ENCODE assay signal across 9 cellular contexts in genomic region chrX:49840679-49841078, GRCh38. TPM values are rescaled to one million over a fixed set of nuclear protein-coding genes. Genes with fewer than 3 reads are reported as not detected.
DNase-seq lines count a peak whose midpoint lies in the region; ATAC-seq lines count a peak whose summit lies in the region.
"Had no signal": no experiment of that assay in that cellular context is flagged by ENCODE, and none has a peak within 500 bp of the region (broad histone marks: within the 10 kb centered on the region; RNA-seq: fewer than 3 reads in every experiment).

No MANE protein-coding gene starts in this region.

- intact Hi-C loops in sciatic nerve (cut with DNase I) = no loop called here

- no peak overlapping the region for H3K4me3 Mint-ChIP-seq in activated naive CD8-positive, alpha-beta T cell treated with anti-CD3 and anti-CD28 coated beads, Interleukin-2, amount 10 ng/mL, durations not matched to agents 7 days and 5 days
- H3K4me3 Mint-ChIP-seq: B cell had no signal

- no peaks in the 10 kb centered on the region for H3K4me1 Mint-ChIP-seq in activated naive CD8-positive, alpha-beta T cell treated with anti-CD3 and anti-CD28 coated beads, Interleukin-2, amount 10 ng/mL, durations not matched to agents 7 days and 5 days
- H3K4me1 Mint-ChIP-seq: B cell had no signal

- DNase-seq in SIG-M5 treated with dmso at 0.1 percent for 504 hours (lab: John Stamatoyannopoulos, UW; ENCODE audit: unreplicated experiment) = peak; percentile 16
- DNase-seq in SIG-M5 (lab: John Stamatoyannopoulos, UW) = no peak
- peak; percentile 18 for DNase-seq in LoVo (ENCODE audit: low spot score)
- DNase-seq in RPMI8226 = peak; percentile 52
- DNase-seq in activated naive CD8-positive, alpha-beta T cell treated with anti-CD3 and anti-CD28 coated beads, Interleukin-2, amount 10 ng/mL, durations not matched to agents 7 days and 5 days = no peak
- DNase-seq in hepatic stellate cell (ENCODE audit: low spot score) = peak; percentile 16
- DNase-seq in sciatic nerve (ENCODE audit: low spot score) = peak; percentile 60

- no peaks in the 10 kb centered on the region for H3K27me3 Mint-ChIP-seq in activated naive CD8-positive, alpha-beta T cell treated with anti-CD3 and anti-CD28 coated beads, Interleukin-2, amount 10 ng/mL, durations not matched to agents 7 days and 5 days
- H3K27me3 Mint-ChIP-seq: B cell had no signal

- H3K36me3 Mint-ChIP-seq in activated naive CD8-positive, alpha-beta T cell treated with anti-CD3 and anti-CD28 coated beads, Interleukin-2, amount 10 ng/mL, durations not matched to agents 7 days and 5 days = no peaks in the 10 kb centered on the region

- H3K27ac Mint-ChIP-seq in activated naive CD8-positive, alpha-beta T cell treated with anti-CD3 and anti-CD28 coated beads, Interleukin-2, amount 10 ng/mL, durations not matched to agents 7 days and 5 days = no peak overlapping the region
- H3K27ac Mint-ChIP-seq: B cell had no signal

- H3K9me3 Mint-ChIP-seq in activated naive CD8-positive, alpha-beta T cell treated with anti-CD3 and anti-CD28 coated beads, Interleukin-2, amount 10 ng/mL, durations not matched to agents 7 days and 5 days = no peaks in the 10 kb centered on the region

- ATAC-seq in activated naive CD8-positive, alpha-beta T cell treated with anti-CD3 and anti-CD28 coated beads, Interleukin-2, amount 10 ng/mL, durations not matched to agents 7 days and 5 days (ENCODE audit: low read depth) = peak; percentile 36
- ATAC-seq in sciatic nerve = peak; percentile 52
- ATAC-seq in HG03521 (IDR thresholded peaks at IDR 0.05; ENCODE audit: unreplicated experiment) = no peak

- POLR2A ChIA-PET in activated naive CD8-positive, alpha-beta T cell treated with anti-CD3 and anti-CD28 coated beads, Interleukin-2, amount 10 ng/mL, durations not matched to agents 7 days and 5 days (lab: Charles Lee) = no interaction called here

RNA-seq across cellular contexts. Expression of gene PAGE4, which starts 11.6 kb away (rescaled TPM):
- not detected for total RNA-seq in activated naive CD8-positive, alpha-beta T cell treated with anti-CD3 and anti-CD28 coated beads, Interleukin-2, amount 10 ng/mL, durations not matched to agents 7 days and 5 days
- not detected for total RNA-seq in sciatic nerve
- total RNA-seq: B cell had no signal

RNA-seq across cellular contexts. Expression of gene USP27X, which starts 38.6 kb away (rescaled TPM):
- total RNA-seq in activated naive CD8-positive, alpha-beta T cell treated with anti-CD3 and anti-CD28 coated beads, Interleukin-2, amount 10 ng/mL, durations not matched to agents 7 days and 5 days = 1 to 10 TPM; 3.3 to 3.5 TPM
- 4.4 TPM for total RNA-seq in sciatic nerve

Comparison
In these comparisons a context has a peak if more than half of its experiments do, and no peak if none do; other contexts are left out.
1. DNase-seq: peak in SIG-M5 treated with dmso at 0.1 percent for 504 hours (single experiment), LoVo (single experiment), RPMI8226 (single experiment), hepatic stellate cell (single experiment) and sciatic nerve (single experiment); none in SIG-M5 (single experiment) and activated naive CD8-positive, alpha-beta T cell treated with anti-CD3 and anti-CD28 coated beads, Interleukin-2, amount 10 ng/mL, durations not matched to agents 7 days and 5 days (single experiment).